Comparison of ENCODE assay signal across 8 cellular contexts in the genomic region with DNA sequence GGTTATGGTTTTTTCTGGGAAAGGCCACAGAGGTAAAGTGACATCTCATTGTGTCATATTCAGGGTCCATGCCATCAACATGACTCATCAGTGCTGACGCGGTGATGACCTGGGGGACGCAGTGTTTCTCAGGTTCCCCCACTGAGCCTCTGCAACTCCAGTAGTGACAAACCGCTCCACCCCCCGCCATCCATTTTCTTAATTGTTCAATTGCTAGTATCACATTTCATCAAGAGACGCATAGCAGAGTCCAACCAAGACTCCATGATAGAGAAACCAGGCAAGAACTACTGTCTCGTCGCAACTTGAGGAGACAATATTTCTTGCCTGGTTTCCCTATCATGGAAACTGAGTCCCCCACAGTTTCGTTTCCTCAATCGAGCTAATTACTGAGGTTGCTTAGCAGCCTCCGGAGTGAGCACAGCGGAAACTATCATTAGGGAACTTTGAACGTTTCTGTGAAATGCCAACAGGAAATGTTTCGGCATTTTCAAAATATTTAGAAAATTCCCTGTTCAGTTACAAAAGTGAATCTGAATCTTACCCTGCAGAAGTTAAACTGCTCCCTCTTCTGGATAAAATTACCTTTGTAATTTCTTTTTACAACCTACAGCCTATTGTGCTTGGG. TPM values are rescaled to one million over a fixed set of nuclear protein-coding genes. Genes with fewer than 3 reads are reported as not detected.
DNase-seq lines count a peak whose midpoint lies in the region; ATAC-seq and TF ChIP-seq lines count a peak whose summit lies in the region.

No MANE protein-coding gene starts in this region.

- H2BK12ac ChIP-seq in trophoblast cell (ENCODE audit: low read length) = no peak overlapping the region

- no peak overlapping the region for H3K9ac ChIP-seq in trophoblast cell (ENCODE audit: low read length)

- TF ChIP-seq CTCF in AG09309 (IDR thresholded peaks at IDR 0.05; ENCODE audit: control insufficient read depth, insufficient read depth, low read depth, low read length, missing control alignments) (peak; percentile 40), PC-9 (conservative IDR thresholded peaks at IDR 0.05) (peak; percentile 58), fibroblast of villous mesenchyme (IDR thresholded peaks at IDR 0.05; ENCODE audit: insufficient read depth, low read depth, low read length) (peak; percentile 38), upper lobe of right lung (IDR thresholded peaks at IDR 0.05) (peak; percentile 54)

- H3K79me2 ChIP-seq in PC-9 (ENCODE audit: low read depth) (no peaks in the 10 kb centered on the region), trophoblast cell (ENCODE audit: control insufficient read depth, insufficient read depth, low read length, poor library complexity) (no peaks in the 10 kb centered on the region)

- H3K4me1 Mint-ChIP-seq in activated T-cell treated with anti-CD3 and anti-CD28 coated beads, Interleukin-2, amount 50 U/mL, for 72 hours (ENCODE audit: low read depth) = peaks cover 74% of the 10 kb centered on the region

- H3F3A ChIP-seq in PC-9 (ENCODE audit: insufficient read depth, low read depth) = peaks cover 6% of the 10 kb centered on the region; the same call in 1 of the 2 replicates

- BruUV-seq in PC-9 (replicated peaks; lab: Mats Ljungman, UMichigan) = no TSS peak

- POLR2A ChIA-PET in PC-9 (lab: Charles Lee; ENCODE audit: unreplicated experiment) = interaction anchor here (0.7 kb wide), 1 partner anchor 9 kb away, joined by 3 read pairs; no protein-coding TSS in a partner anchor

- ATAC-seq in GM21825 (IDR thresholded peaks at IDR 0.05; ENCODE audit: unreplicated experiment) = peak; percentile 27
- peak; percentile 62 to 69 for ATAC-seq in activated T-cell treated with anti-CD3 and anti-CD28 coated beads, Interleukin-2, amount 50 U/mL, for 72 hours (replicated peaks in 1 of 2)
- peak; percentile 48 for ATAC-seq in upper lobe of right lung
- ATAC-seq in HG03432 (IDR thresholded peaks at IDR 0.05; ENCODE audit: unreplicated experiment) = no peak

- H3K27me3 ChIP-seq in PC-9 (ENCODE audit: insufficient read depth, low read depth) (no peaks in the 10 kb centered on the region), trophoblast cell (ENCODE audit: insufficient read depth, low read length) (no peaks in the 10 kb centered on the region), upper lobe of right lung (no peaks in the 10 kb centered on the region)

- peak overlapping the region; percentile 99 for H3K27ac ChIP-seq in PC-9
- H3K27ac ChIP-seq in trophoblast cell (ENCODE audit: low read depth, low read length) = peak overlapping the region; percentile 12
- peak overlapping the region; percentile 91 for H3K27ac ChIP-seq in upper lobe of right lung

- no peak overlapping the region for H3K14ac ChIP-seq in trophoblast cell (ENCODE audit: low read length)

- no peak overlapping the region; the same call in 1 of the 2 replicates for H2AFZ ChIP-seq in PC-9
- no peak overlapping the region for H2AFZ ChIP-seq in trophoblast cell (ENCODE audit: insufficient read depth, low read length, poor library complexity)

- H3K4me1 ChIP-seq in PC-9 (replicated peaks; ENCODE audit: insufficient read depth) = peaks cover 24% of the 10 kb centered on the region
- peaks cover 14 to 19% of the 10 kb centered on the region in 2 experiments for H3K4me1 ChIP-seq in trophoblast cell (ENCODE audit: control insufficient read depth in 1 of 2, insufficient read depth in 2 of 2, low read length in 2 of 2)
- H3K4me1 ChIP-seq in upper lobe of right lung = peaks cover 53% of the 10 kb centered on the region

- no peak overlapping the region for H3K4ac ChIP-seq in trophoblast cell (ENCODE audit: low read depth, low read length)

- peaks cover 0 to 3% of the 10 kb centered on the region in 2 donors for H3K9me3 Mint-ChIP-seq in activated T-cell treated with anti-CD3 and anti-CD28 coated beads, Interleukin-2, amount 50 U/mL, for 72 hours

- H3K23ac ChIP-seq in trophoblast cell (ENCODE audit: low read length) = no peak overlapping the region

- peak overlapping the region; percentile 34 for H2BK120ac ChIP-seq in trophoblast cell (ENCODE audit: insufficient read depth, low read length, poor library complexity)

- no peak overlapping the region for H4K8ac ChIP-seq in trophoblast cell (ENCODE audit: low read depth, low read length)

- H3K4me2 ChIP-seq in PC-9 (peak overlapping the region; percentile 83), trophoblast cell (ENCODE audit: low read length) (peak overlapping the region; percentile 54)

- no peaks in the 10 kb centered on the region for H4K20me1 ChIP-seq in PC-9 (ENCODE audit: insufficient read depth)

- H3K36me3 Mint-ChIP-seq in activated T-cell treated with anti-CD3 and anti-CD28 coated beads, Interleukin-2, amount 50 U/mL, for 72 hours (ENCODE audit: insufficient read depth in 2 of 2) = peaks cover 0 to 2% of the 10 kb centered on the region in 2 donors

- H3K27me3 Mint-ChIP-seq in activated T-cell treated with anti-CD3 and anti-CD28 coated beads, Interleukin-2, amount 50 U/mL, for 72 hours (ENCODE audit: low read depth) = no peaks in the 10 kb centered on the region

- H4K12ac ChIP-seq in trophoblast cell (ENCODE audit: low read depth, low read length) = no peak overlapping the region

- no peak overlapping the region for H3K18ac ChIP-seq in trophoblast cell (ENCODE audit: low read length)

- H2BK5ac ChIP-seq in trophoblast cell (ENCODE audit: low read depth, low read length, poor library complexity) = no peak overlapping the region

- H3K79me1 ChIP-seq in trophoblast cell (ENCODE audit: low read length) = peaks cover 6% of the 10 kb centered on the region

- H3K36me3 ChIP-seq in PC-9 (ENCODE audit: low read depth) = no peaks in the 10 kb centered on the region
- no peaks in the 10 kb centered on the region for H3K36me3 ChIP-seq in trophoblast cell (ENCODE audit: control insufficient read depth in 1 of 2, insufficient read depth in 2 of 2, low read length in 2 of 2)
- H3K36me3 ChIP-seq in upper lobe of right lung = no peaks in the 10 kb centered on the region

- H4K91ac ChIP-seq in trophoblast cell (ENCODE audit: low read depth, low read length) = no peak overlapping the region

- peak overlapping the region; percentile 94 for H3K27ac Mint-ChIP-seq in activated T-cell treated with anti-CD3 and anti-CD28 coated beads, Interleukin-2, amount 50 U/mL, for 72 hours

- peak overlapping the region; percentile 67 to 85 for H3K4me3 Mint-ChIP-seq in activated T-cell treated with anti-CD3 and anti-CD28 coated beads, Interleukin-2, amount 50 U/mL, for 72 hours

- CTCF ChIA-PET in PC-9 (lab: Charles Lee) = interaction anchor here (0.5 to 0.7 kb wide), 3 partner anchors 43 to 62 kb away, joined by 3 to 5 read pairs (median 3); no protein-coding TSS in a partner anchor

- no peaks in the 10 kb centered on the region for H3K9me3 ChIP-seq in PC-9 (ENCODE audit: insufficient read depth, low read depth)
- no peaks in the 10 kb centered on the region for H3K9me3 ChIP-seq in trophoblast cell (ENCODE audit: insufficient read depth, low read depth, low read length)
- no peaks in the 10 kb centered on the region for H3K9me3 ChIP-seq in upper lobe of right lung

- peak overlapping the region; percentile 43 for H3K4me3 ChIP-seq in AG09309 (ENCODE audit: control insufficient read depth, low read depth, low read length)
- H3K4me3 ChIP-seq in PC-9 = peak overlapping the region; percentile 60
- peak overlapping the region; percentile 44 for H3K4me3 ChIP-seq in fibroblast of villous mesenchyme (ENCODE audit: low read depth, low read length)
- no peak overlapping the region for H3K4me3 ChIP-seq in trophoblast cell (ENCODE audit: low read depth, low read length)
- peak overlapping the region; percentile 38 for H3K4me3 ChIP-seq in upper lobe of right lung

- H3K9me2 ChIP-seq in PC-9 (ENCODE audit: insufficient read depth) = no peaks in the 10 kb centered on the region

- WGBS in trophoblast cell (ENCODE audit: extremely low coverage, insufficient coverage, insufficient read length) = no CpG with 5 or more reads among the region's 14 CpGs

- no peak for DNase-seq in AG09309 (ENCODE audit: low read depth)
- peak; percentile 82 to 87 for DNase-seq in PC-9
- DNase-seq in activated T-cell treated with anti-CD3 and anti-CD28 coated beads, Interleukin-2, amount 50 U/mL, for 72 hours = peak; percentile 87 to 88
- peak; percentile 78 for DNase-seq in fibroblast of villous mesenchyme (ENCODE audit: low read depth)
- peak; percentile 68 to 88 for DNase-seq in trophoblast cell
- DNase-seq in upper lobe of right lung = no peak

- H2AK5ac ChIP-seq in trophoblast cell (ENCODE audit: low read length) = no peak overlapping the region

- intact Hi-C loops in PC-9 (cut with micrococcal nuclease; ENCODE audit: unreplicated experiment) (loop anchor here (1.0 kb wide), 1 partner anchor 22 kb away; no protein-coding TSS in a partner anchor), upper lobe of right lung (cut with DNase I) (no loop called here)

RNA-seq across cellular contexts. Expression of gene SERPINB1, which starts 12.2 kb away (rescaled TPM):
- total RNA-seq in PC-9 (2021) (82.3 and 93.9 TPM in 2 replicates), fibroblast of villous mesenchyme (25.9 and 32.2 TPM in 2 replicates), upper lobe of right lung (101 TPM)
- 100 to 1,000 TPM; 131 to 203 TPM for total RNA-seq in activated T-cell treated with anti-CD3 and anti-CD28 coated beads, Interleukin-2, amount 50 U/mL, for 72 hours
- polyA plus RNA-seq in trophoblast cell (2013) = 17.0 and 17.4 TPM in 2 replicates

RNA-seq across cellular contexts. Expression of gene SERPINB9, which starts 49.2 kb away (rescaled TPM):
- total RNA-seq in PC-9 (2021) = 1.7 and 2.4 TPM in 2 replicates
- total RNA-seq in activated T-cell treated with anti-CD3 and anti-CD28 coated beads, Interleukin-2, amount 50 U/mL, for 72 hours = 10 to 100 TPM; 70.7 to 96.1 TPM
- total RNA-seq in fibroblast of villous mesenchyme = 15.1 and 17.3 TPM in 2 replicates
- 414 and 460 TPM in 2 replicates for polyA plus RNA-seq in trophoblast cell (2013)
- total RNA-seq in upper lobe of right lung = 12.4 TPM

Comparison
In these comparisons a context has a peak if more than half of its experiments do, and no peak if none do; other contexts are left out.
1. DNase-seq: peak in PC-9 (2 of 2), activated T-cell treated with anti-CD3 and anti-CD28 coated beads, Interleukin-2, amount 50 U/mL, for 72 hours (2 of 2), fibroblast of villous mesenchyme (single experiment) and trophoblast cell (2 of 2); none in AG09309 (single experiment) and upper lobe of right lung (single experiment).
2. H3K27ac ChIP-seq: peak in every context shown above with its lines; median percentile 99 in PC-9; 91 in upper lobe of right lung; 12 in trophoblast cell.
3. Peak in every context shown above with its lines, with median percentiles within 50 percentile points of each other: CTCF ChIP-seq.